Comparison of ENCODE assay signal across 15 cellular contexts in the genomic region with DNA sequence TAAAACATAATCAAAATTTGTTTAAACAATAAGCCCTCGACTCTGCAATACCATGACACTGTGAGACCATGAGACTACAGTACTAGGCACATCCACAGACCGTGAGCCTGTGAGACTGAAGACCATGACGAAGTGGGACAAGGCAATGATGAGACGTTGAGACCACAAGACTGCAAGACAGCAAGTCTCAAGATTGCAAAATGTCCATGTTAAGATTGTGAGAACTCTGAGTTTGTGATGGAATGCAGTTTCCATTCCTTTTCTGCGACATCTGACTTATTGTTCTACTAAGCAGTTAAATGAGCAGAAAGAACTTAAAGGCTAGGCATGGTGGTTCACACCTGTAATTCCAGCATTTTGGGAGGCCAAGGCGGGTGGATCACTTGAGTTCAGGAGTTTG.
"Had no signal": no experiment of that assay in that cellular context is flagged by ENCODE, and none has a peak within 500 bp of the region (broad histone marks: within the 10 kb centered on the region; RNA-seq: fewer than 3 reads in every experiment).

No MANE protein-coding gene starts in this region.

- H3K9me3 ChIP-seq: colonic mucosa, esophagus muscularis mucosa, gastrocnemius medialis, psoas muscle, right lobe of liver had no signal

- H3K27ac ChIP-seq: colonic mucosa, esophagus muscularis mucosa, gastrocnemius medialis, psoas muscle, right lobe of liver had no signal

- H3K4me3 ChIP-seq: colonic mucosa, esophagus muscularis mucosa, gastrocnemius medialis, lung, psoas muscle, right lobe of liver had no signal

- DNase-seq: activated CD4-positive, alpha-beta T cell treated with anti-CD3 and anti-CD28 coated beads, Interleukin-2, amount 50 U/mL, for 1 hour; activated naive CD4-positive, alpha-beta T cell treated with anti-CD3 and anti-CD28 coated beads for 36 hours; activated naive CD8-positive, alpha-beta T cell treated with anti-CD3 and anti-CD28 coated beads, Interleukin-2, amount 50 U/mL, for 24 hours; activated T-cell treated with anti-CD3 and anti-CD28 coated beads for 4 hours; colonic mucosa; gastrocnemius medialis; islet precursor cell; psoas muscle; right lobe of liver; stimulated activated naive CD8-positive, alpha-beta T cell treated with anti-CD3 and anti-CD28 coated beads, Interleukin-15, Interleukin-2, amounts not matched to agents 100 U/mL and 50 U/mL, for 24 hours; SW 1271 had no signal

- H3K4me3 Mint-ChIP-seq: activated naive CD4-positive, alpha-beta T cell treated with anti-CD3 and anti-CD28 coated beads for 36 hours; activated naive CD8-positive, alpha-beta T cell treated with anti-CD3 and anti-CD28 coated beads, Interleukin-2, amount 50 U/mL, for 24 hours; neural crest cell had no signal

- H3K36me3 ChIP-seq: colonic mucosa, esophagus muscularis mucosa, gastrocnemius medialis, right lobe of liver had no signal

- H3K4me1 ChIP-seq: colonic mucosa, esophagus muscularis mucosa, gastrocnemius medialis, psoas muscle, right lobe of liver had no signal

- ATAC-seq: activated naive CD8-positive, alpha-beta T cell treated with anti-CD3 and anti-CD28 coated beads, Interleukin-2, amount 50 U/mL, for 24 hours; gastrocnemius medialis; psoas muscle; right lobe of liver; stimulated activated naive CD8-positive, alpha-beta T cell treated with anti-CD3 and anti-CD28 coated beads, Interleukin-15, Interleukin-2, amounts not matched to agents 100 U/mL and 50 U/mL, for 24 hours had no signal

- H3K27me3 ChIP-seq: colonic mucosa, gastrocnemius medialis, right lobe of liver had no signal

- H3K9me3 Mint-ChIP-seq: activated naive CD4-positive, alpha-beta T cell treated with anti-CD3 and anti-CD28 coated beads for 36 hours; activated naive CD8-positive, alpha-beta T cell treated with anti-CD3 and anti-CD28 coated beads, Interleukin-2, amount 50 U/mL, for 24 hours; activated T-helper 2 cell treated with anti-CD3 and anti-CD28 coated beads, Interferon-gamma antibody, Interleukin-2, Interleukin-4, amounts not matched to agents 10 μg/mL and 5 μg/mL and 100 μg/mL, durations not matched to agents 14 hours and 24 hours and 36 hours; neural crest cell had no signal

- H3K27ac Mint-ChIP-seq: activated naive CD4-positive, alpha-beta T cell treated with anti-CD3 and anti-CD28 coated beads for 36 hours; activated naive CD8-positive, alpha-beta T cell treated with anti-CD3 and anti-CD28 coated beads, Interleukin-2, amount 50 U/mL, for 24 hours; activated T-helper 2 cell treated with anti-CD3 and anti-CD28 coated beads, Interferon-gamma antibody, Interleukin-2, Interleukin-4, amounts not matched to agents 10 μg/mL and 5 μg/mL and 100 μg/mL, durations not matched to agents 14 hours and 24 hours and 36 hours had no signal

- H3K4me1 Mint-ChIP-seq: activated naive CD8-positive, alpha-beta T cell treated with anti-CD3 and anti-CD28 coated beads, Interleukin-2, amount 50 U/mL, for 24 hours; neural crest cell had no signal
